Comparison of ENCODE assay signal across 8 cellular contexts in genomic region chr6:131519670-131520436, GRCh38.
DNase-seq lines count a peak whose midpoint lies in the region; ATAC-seq and TF ChIP-seq lines count a peak whose summit lies in the region.

No MANE protein-coding gene starts in this region.

- H3K27ac Mint-ChIP-seq in T-helper 2 cell treated with Interferon-gamma antibody and Interleukin-4, amounts not matched to agents 5 μg/mL and 100 μg/mL, for 36 hours: no peak overlapping the region

- TF ChIP-seq CTCF in tibial artery (IDR thresholded peaks at IDR 0.05): no peak

- H3K27me3 Mint-ChIP-seq in T-helper 2 cell treated with Interferon-gamma antibody and Interleukin-4, amounts not matched to agents 5 μg/mL and 100 μg/mL, for 36 hours (ENCODE audit: low read depth): peaks cover 22% of the 10 kb centered on the region

- H3K27ac ChIP-seq in tibial artery: no peak overlapping the region

- ATAC-seq in GM21723 (IDR thresholded peaks at IDR 0.05; ENCODE audit: unreplicated experiment): peak; percentile 98

- H3K36me3 Mint-ChIP-seq in T-helper 2 cell treated with Interferon-gamma antibody and Interleukin-4, amounts not matched to agents 5 μg/mL and 100 μg/mL, for 36 hours (ENCODE audit: low read depth): no peaks in the 10 kb centered on the region

- no peak overlapping the region for H3K4me3 Mint-ChIP-seq in T-helper 2 cell treated with Interferon-gamma antibody and Interleukin-4, amounts not matched to agents 5 μg/mL and 100 μg/mL, for 36 hours

- no peaks in the 10 kb centered on the region for H3K9me3 ChIP-seq in tibial artery

- DNase-seq in T-helper 2 cell (peak in 3 of 5 experiments; percentile 9 to 74 (median 13)), HuH-7.5 (ENCODE audit: low spot score) (peak; percentile 21), SKM-1 treated with dmso at 0.1 percent for 144 hours (lab: John Stamatoyannopoulos, UW; ENCODE audit: unreplicated experiment) (peak; percentile 45), midbrain (lab: John Stamatoyannopoulos, UW) (peak; percentile 17), tibial artery (no peak)
- no peak for DNase-seq in T-helper 2 cell treated with Interferon-gamma antibody and Interleukin-4, amounts not matched to agents 5 μg/mL and 100 μg/mL, for 36 hours (ENCODE audit: low spot score)
- peak; percentile 28 for DNase-seq in central memory CD4-positive, alpha-beta T cell

- no peak overlapping the region for H3K4me3 ChIP-seq in tibial artery

- H3K27me3 ChIP-seq in tibial artery: no peaks in the 10 kb centered on the region

- H3K4me1 ChIP-seq in tibial artery: no peaks in the 10 kb centered on the region

- intact Hi-C loops in tibial artery (cut with DNase I; ENCODE audit: low total_unique reads): no loop called here

- peaks cover 10% of the 10 kb centered on the region for H3K4me1 Mint-ChIP-seq in T-helper 2 cell treated with Interferon-gamma antibody and Interleukin-4, amounts not matched to agents 5 μg/mL and 100 μg/mL, for 36 hours (ENCODE audit: low read depth)

- H3K36me3 ChIP-seq in tibial artery: no peaks in the 10 kb centered on the region

- peaks cover 3% of the 10 kb centered on the region for H3K9me3 Mint-ChIP-seq in T-helper 2 cell treated with Interferon-gamma antibody and Interleukin-4, amounts not matched to agents 5 μg/mL and 100 μg/mL, for 36 hours

Comparison
In these comparisons a context has a peak if more than half of its experiments do, and no peak if none do; other contexts are left out.
1. DNase-seq: peak in T-helper 2 cell (3 of 5), HuH-7.5 (single experiment), SKM-1 treated with dmso at 0.1 percent for 144 hours (single experiment), central memory CD4-positive, alpha-beta T cell (single experiment) and midbrain (single experiment); none in T-helper 2 cell treated with Interferon-gamma antibody and Interleukin-4, amounts not matched to agents 5 μg/mL and 100 μg/mL, for 36 hours (single experiment) and tibial artery (0 of 2).